19 cellular contexts compared by ENCODE assay signal in the genomic region with DNA sequence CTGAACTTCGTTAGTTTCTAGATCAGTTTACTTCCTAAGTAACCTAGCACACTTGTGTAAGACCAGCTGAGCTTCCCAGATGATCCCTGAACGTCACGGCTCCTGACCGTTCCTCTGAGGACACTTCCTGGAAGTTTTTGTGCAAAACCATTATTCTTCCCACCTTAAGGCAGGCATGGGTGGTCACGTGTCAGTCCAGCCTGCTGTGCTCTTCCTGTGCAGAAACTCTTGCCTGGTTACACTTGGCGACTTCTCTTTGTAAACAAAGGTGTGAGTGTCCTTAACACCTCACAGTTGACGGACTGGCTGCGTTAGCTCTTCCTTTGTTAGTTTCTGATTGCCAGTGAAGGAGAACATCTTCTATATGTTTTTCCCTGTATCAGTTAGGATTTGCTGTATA.
DNase-seq lines count a peak whose midpoint lies in the region; ATAC-seq, FAIRE-seq and TF ChIP-seq lines count a peak whose summit lies in the region.
"Had no signal": no experiment of that assay in that cellular context is flagged by ENCODE, and none has a peak within 500 bp of the region (broad histone marks: within the 10 kb centered on the region; RNA-seq: fewer than 3 reads in every experiment).

No MANE protein-coding gene starts in this region.

- TF ChIP-seq POLR2A in GM12878 (IDR thresholded peaks at IDR 0.05; ENCODE audit: low read depth, low read length) (no peak), thyroid gland (IDR thresholded peaks at IDR 0.05) (no peak)

- no peak for TF ChIP-seq EP300 in GM12878 (IDR thresholded peaks at IDR 0.05; ENCODE audit: borderline replicate concordance in 1 of 2, control insufficient read depth in 1 of 2, low read depth in 2 of 2, low read length in 2 of 2)

- WGBS in GM12878 (ENCODE audit: insufficient coverage, insufficient replicate concordance, low lambda C conversion rate, missing lambda C conversion rate): 16% methylated on average over 8 of the region's 8 CpGs
- WGBS in thyroid gland, 2 donors: 10 to 44% methylated on average over 8 of the region's 8 CpGs
- WGBS in smooth muscle cell (ENCODE audit: low lambda C conversion rate): 89% methylated on average over 8 of the region's 8 CpGs

- FAIRE-seq in GM12878 (lab: Jason Lieb, UNC): no peak

- H3K4me3 ChIP-seq in GM12878 (no peak overlapping the region), left lung (no peak overlapping the region), thyroid gland (replicated peaks in 1 of 3) (no peak overlapping the region), smooth muscle cell (no peak overlapping the region)

- no peak overlapping the region for H3K9ac ChIP-seq in GM12878 (ENCODE audit: control insufficient read depth, insufficient read depth, low read length)
- H3K9ac ChIP-seq in smooth muscle cell (ENCODE audit: low read depth): no peak overlapping the region

- RAD21 ChIA-PET in GM12878 (lab: Charles Lee; ENCODE audit: unreplicated experiment): interaction anchor here (1.1 kb wide), 1 partner anchor 8 kb away, joined by 3 read pairs; no protein-coding TSS in a partner anchor

- POLR2A ChIA-PET in GM12878 (lab: Charles Lee): interaction anchor here (1.2 kb wide), 1 partner anchor 9 kb away, joined by 4 read pairs; no protein-coding TSS in a partner anchor

- SMC1A ChIA-PET in GM12878 (lab: Charles Lee; ENCODE audit: uncharacterized antibody, unreplicated experiment): interaction anchor here (1.0 kb wide), 1 partner anchor 9 kb away, joined by 5 read pairs; no protein-coding TSS in a partner anchor

- H3K79me2 ChIP-seq in GM12878 (ENCODE audit: control insufficient read depth, insufficient read depth, low read length) (no peaks in the 10 kb centered on the region), smooth muscle cell (ENCODE audit: low read depth) (peaks cover 26% of the 10 kb centered on the region)

- H3K4me2 ChIP-seq in GM12878 (ENCODE audit: control insufficient read depth, insufficient read depth): no peak overlapping the region
- H3K4me2 ChIP-seq in smooth muscle cell: no peak overlapping the region

- no TSS peak for BruUV-seq in GM12878 (replicated peaks; lab: Mats Ljungman, UMichigan)

- CTCF ChIA-PET in GM12878 (lab: Yijun Ruan, JAX): interaction anchor here (0.8 to 1.2 kb wide), 2 partner anchors 9 to 29 kb away, joined by 3 to 7 read pairs; no protein-coding TSS in a partner anchor

- ATAC-seq in GM12878: peak; percentile 54
- peak; percentile 73 for ATAC-seq in left lung
- ATAC-seq: activated T-cell treated with anti-CD3 and anti-CD28 coated beads, Interleukin-2, amount 50 U/mL, for 72 hours; stimulated activated memory B cell treated with anti-CD40 and anti-IgM and Interleukin-4, amounts not matched to agents 10 μg/mL and 1 μg/mL and 100 μg/mL, for 72 hours had no signal

- H3K27ac ChIP-seq in GM12878 (ENCODE audit: control insufficient read depth, insufficient read depth): no peak overlapping the region
- peak overlapping the region in 1 of 2 donors; percentile 2 for H3K27ac ChIP-seq in left lung
- H3K27ac ChIP-seq in thyroid gland: peak overlapping the region in 1 of 3 donors; percentile 5
- no peak overlapping the region for H3K27ac ChIP-seq in smooth muscle cell (ENCODE audit: low read depth)

- intact Hi-C loops in GM12878 (cut with micrococcal nuclease; ENCODE audit: unreplicated experiment): no loop called here
- intact Hi-C loops in left lung (cut with DNase I): no loop called here
- intact Hi-C loops in thyroid gland (cut with DNase I): no loop called here

- TF ChIP-seq RAD21 in GM12878 (IDR thresholded peaks at IDR 0.05; ENCODE audit: insufficient read depth, low read depth, low read length): no peak

- no peaks in the 10 kb centered on the region for H3K36me3 ChIP-seq in GM12878 (ENCODE audit: control insufficient read depth in 2 of 2, insufficient read depth in 2 of 2, low read length in 1 of 2)
- H3K36me3 ChIP-seq in left lung: no peaks in the 10 kb centered on the region
- H3K36me3 ChIP-seq in thyroid gland: no peaks in the 10 kb centered on the region
- H3K36me3 ChIP-seq in smooth muscle cell (ENCODE audit: low read depth): no peaks in the 10 kb centered on the region

- no peak for TF ChIP-seq CTCF in GM12878 (IDR thresholded peaks at IDR 0.05 in 2 of 3, conservative IDR thresholded peaks at IDR 0.05 in 1 of 3; ENCODE audit: control insufficient read depth in 2 of 3, extremely low read depth in 1 of 3, insufficient read depth in 1 of 3, low read depth in 3 of 3, low read length in 3 of 3)
- no peak for TF ChIP-seq CTCF in left lung (IDR thresholded peaks at IDR 0.05)
- no peak for TF ChIP-seq CTCF in thyroid gland (IDR thresholded peaks at IDR 0.05)
- TF ChIP-seq CTCF in smooth muscle cell (IDR thresholded peaks at IDR 0.05; ENCODE audit: borderline replicate concordance, insufficient read depth, poor library complexity, severe bottlenecking): no peak

- H4K20me1 ChIP-seq in GM12878 (ENCODE audit: control insufficient read depth, insufficient read depth) (no peaks in the 10 kb centered on the region), smooth muscle cell (ENCODE audit: low read depth) (peaks cover 30% of the 10 kb centered on the region)

- H2AFZ ChIP-seq in GM12878 (ENCODE audit: control insufficient read depth, low read depth, low read length) (no peak overlapping the region), smooth muscle cell (ENCODE audit: low read depth) (no peak overlapping the region)

- H3K9me3 ChIP-seq in GM12878 (replicated peaks; ENCODE audit: control insufficient read depth, insufficient read depth, low read length) (no peaks in the 10 kb centered on the region), left lung (no peaks in the 10 kb centered on the region), thyroid gland (no peaks in the 10 kb centered on the region), smooth muscle cell (replicated peaks; ENCODE audit: low read depth) (no peaks in the 10 kb centered on the region)

- H3F3A ChIP-seq in smooth muscle cell (ENCODE audit: low read depth): no peaks in the 10 kb centered on the region

- peak; percentile 4 for DNase-seq in activated T-cell treated with anti-CD3 and anti-CD28 coated beads, Interleukin-2, amount 50 U/mL, for 1 hour
- DNase-seq in activated T-cell treated with anti-CD3 and anti-CD28 coated beads for 4 hours: no peak
- DNase-seq in GM12878 (ENCODE audit: low read depth, low spot score): no peak
- DNase-seq in left lung: no peak
- peak; percentile 44 to 46 for DNase-seq in thyroid gland
- no peak for DNase-seq in smooth muscle cell (lab: John Stamatoyannopoulos, UW; ENCODE audit: unreplicated experiment)
- no peak for DNase-seq in DMS 273 treated with DMSO at 0.1 percent for 48 hours (lab: John Stamatoyannopoulos, UW)
- no peak for DNase-seq in central memory CD4-positive, alpha-beta T cell
- DNase-seq: activated CD4-positive, alpha-beta memory T cell treated with anti-CD3 and anti-CD28 coated beads for 36 hours; activated T-cell treated with anti-CD3 and anti-CD28 coated beads, Interleukin-2, amount 50 U/mL, for 72 hours; CD4-positive, CD25-positive, alpha-beta regulatory T cell; DND-41; H9; NCI-H187 treated with DMSO at 0.1 percent for 48 hours; NCI-H524 treated with DMSO at 0.1 percent for 48 hours; retina; Right ventricle myocardium superior; stimulated activated CD4-positive, alpha-beta T cell treated with anti-CD3 and anti-CD28 coated beads, Interleukin-15, amount 100 ng/mL, for 24 hours had no signal

- no peaks in the 10 kb centered on the region; a peak in 1 of 4 replicates for H3K27me3 ChIP-seq in GM12878 (replicated peaks in 1 of 2; ENCODE audit: control insufficient read depth in 2 of 2, insufficient read depth in 2 of 2, low read length in 1 of 2)
- no peaks in the 10 kb centered on the region for H3K27me3 ChIP-seq in left lung
- H3K27me3 ChIP-seq in thyroid gland: no peaks in the 10 kb centered on the region
- no peaks in the 10 kb centered on the region for H3K27me3 ChIP-seq in smooth muscle cell (ENCODE audit: low read depth)

- no peaks in the 10 kb centered on the region for H3K4me1 ChIP-seq in GM12878 (ENCODE audit: control insufficient read depth, insufficient read depth, low read length)
- H3K4me1 ChIP-seq in left lung: peaks cover 19 to 39% of the 10 kb centered on the region in 2 donors
- peaks cover 17 to 40% of the 10 kb centered on the region in 2 donors for H3K4me1 ChIP-seq in thyroid gland
- no peaks in the 10 kb centered on the region for H3K4me1 ChIP-seq in smooth muscle cell (ENCODE audit: low read depth)

- in situ Hi-C loops in GM12878 (cut with MboI): no loop called here

TF ChIP-seq in GM12878, 131 proteins besides CTCF, POLR2A, EP300 and RAD21:
- TF ChIP-seq PKNOX1 (IDR thresholded peaks at IDR 0.05) (no peak), BHLHE40 (IDR thresholded peaks at IDR 0.05; ENCODE audit: borderline replicate concordance in 1 of 2, low read depth in 2 of 2, low read length in 1 of 2) (peak in 1 of 2 experiments; percentile 29; a peak in 1 of 4 replicates), IKZF2 (IDR thresholded peaks at IDR 0.05) (0 out of 4 replicates have a peak, but pooled peaks of 1 of the 2 experiments have one; percentile 25), RAD51 (IDR thresholded peaks at IDR 0.05) (peak; percentile 77), PML (IDR thresholded peaks at IDR 0.05; ENCODE audit: low read length) (no peak), SIX5 (IDR thresholded peaks at IDR 0.05; ENCODE audit: low read depth, low read length, severe bottlenecking) (no peak), MYC (IDR thresholded peaks at IDR 0.05; ENCODE audit: insufficient read depth, insufficient read length, insufficient replicate concordance, low read length, severe bottlenecking) (no peak)

Comparison
In these comparisons a context has a peak if more than half of its experiments do, and no peak if none do; other contexts are left out.
1. DNase-seq: peak in activated T-cell treated with anti-CD3 and anti-CD28 coated beads, Interleukin-2, amount 50 U/mL, for 1 hour (single experiment) and thyroid gland (2 of 2); none in activated T-cell treated with anti-CD3 and anti-CD28 coated beads for 4 hours (single experiment), GM12878 (single experiment), left lung (0 of 2), smooth muscle cell (single experiment), DMS 273 treated with DMSO at 0.1 percent for 48 hours (single experiment) and central memory CD4-positive, alpha-beta T cell (single experiment).